In genomic region chr4:151744614-151745013, GRCh38 we compare ENCODE assay signal across 9 cellular contexts. TPM values are rescaled to one million over a fixed set of nuclear protein-coding genes. Genes with fewer than 3 reads are reported as not detected.
DNase-seq lines count a peak whose midpoint lies in the region; ATAC-seq, FAIRE-seq and TF ChIP-seq lines count a peak whose summit lies in the region.
"Had no signal": no experiment of that assay in that cellular context is flagged by ENCODE, and none has a peak within 500 bp of the region (broad histone marks: within the 10 kb centered on the region; RNA-seq: fewer than 3 reads in every experiment).

No MANE protein-coding gene starts in this region.

- no peak overlapping the region for H3K4me3 ChIP-seq in naive thymus-derived CD4-positive, alpha-beta T cell (ENCODE audit: low read length)

- peaks cover 17% of the 10 kb centered on the region for H3K4me1 Mint-ChIP-seq in chondrocyte (ENCODE audit: low read depth)
- H3K4me1 Mint-ChIP-seq in nephron progenitor cell = peaks cover 38% of the 10 kb centered on the region
- H3K4me1 Mint-ChIP-seq in naive thymus-derived CD4-positive, alpha-beta T cell = peaks cover 0 to 5% (median 0%) of the 10 kb centered on the region in 7 donors

- DNase-seq in GM18507 (ENCODE audit: extremely low spot score, insufficient read length, low read depth) = no peak
- peak; percentile 74 for DNase-seq in HS-5 (ENCODE audit: low read depth)
- DNase-seq in chondrocyte (ENCODE audit: low spot score) = no peak
- no peak for DNase-seq in nephron progenitor cell
- no peak for DNase-seq in naive thymus-derived CD4-positive, alpha-beta T cell
- no peak for DNase-seq in Ammon's horn (ENCODE audit: low spot score)
- no peak for DNase-seq in NCI-H2196 (lab: John Stamatoyannopoulos, UW; ENCODE audit: unreplicated experiment)
- DNase-seq: T1000 had no signal

- H3K27ac Mint-ChIP-seq in chondrocyte (ENCODE audit: unreplicated experiment) = peak overlapping the region; percentile 74
- H3K27ac Mint-ChIP-seq in nephron progenitor cell = peak overlapping the region; percentile 78
- no peak overlapping the region for H3K27ac Mint-ChIP-seq in naive thymus-derived CD4-positive, alpha-beta T cell

- no peaks in the 10 kb centered on the region for H3K9me3 ChIP-seq in naive thymus-derived CD4-positive, alpha-beta T cell (ENCODE audit: control insufficient read depth in 2 of 3, low read length in 3 of 3)

- FAIRE-seq in GM18507 (lab: Jason Lieb, UNC) = peak; percentile 45

- no peak overlapping the region for H3K27ac ChIP-seq in naive thymus-derived CD4-positive, alpha-beta T cell (ENCODE audit: low read depth, low read length)

- intact Hi-C loops in naive thymus-derived CD4-positive, alpha-beta T cell (cut with micrococcal nuclease) = no loop called here

- CTCF ChIA-PET in naive thymus-derived CD4-positive, alpha-beta T cell (lab: Charles Lee) = no interaction called here

- no peaks in the 10 kb centered on the region for H3K4me1 ChIP-seq in naive thymus-derived CD4-positive, alpha-beta T cell (ENCODE audit: control insufficient read depth in 2 of 2, insufficient read depth in 2 of 2, low read length in 2 of 2)

- peaks cover 0 to 10% (median 0%) of the 10 kb centered on the region in 3 experiments for H3K36me3 ChIP-seq in naive thymus-derived CD4-positive, alpha-beta T cell (ENCODE audit: control insufficient read depth in 2 of 3, insufficient read depth in 3 of 3, low read length in 3 of 3)

- H3K4me3 Mint-ChIP-seq in chondrocyte (ENCODE audit: unreplicated experiment) (no peak overlapping the region), nephron progenitor cell (no peak overlapping the region)
- no peak overlapping the region for H3K4me3 Mint-ChIP-seq in naive thymus-derived CD4-positive, alpha-beta T cell

- TF ChIP-seq CTCF in chondrocyte (IDR thresholded peaks at IDR 0.05) (no peak), nephron progenitor cell (IDR thresholded peaks at IDR 0.05) (no peak)

- H3K9me3 Mint-ChIP-seq in chondrocyte (ENCODE audit: low read depth) = no peaks in the 10 kb centered on the region
- peaks cover 8% of the 10 kb centered on the region for H3K9me3 Mint-ChIP-seq in nephron progenitor cell
- peaks cover 0 to 2% (median 0%) of the 10 kb centered on the region in 11 donors for H3K9me3 Mint-ChIP-seq in naive thymus-derived CD4-positive, alpha-beta T cell

- POLR2A ChIA-PET in naive thymus-derived CD4-positive, alpha-beta T cell (lab: Charles Lee) = interaction anchor here (0.6 kb wide), 1 partner anchor 46 kb away, joined by 6 read pairs; no protein-coding TSS in a partner anchor

- peaks cover 4% of the 10 kb centered on the region for H3K36me3 Mint-ChIP-seq in chondrocyte (ENCODE audit: low read depth)
- H3K36me3 Mint-ChIP-seq in nephron progenitor cell (ENCODE audit: low read depth) = peaks cover 23% of the 10 kb centered on the region
- peaks cover 8 to 51% (median 20%) of the 10 kb centered on the region in 5 donors for H3K36me3 Mint-ChIP-seq in naive thymus-derived CD4-positive, alpha-beta T cell

- H3K27me3 Mint-ChIP-seq in chondrocyte (ENCODE audit: low read depth) (no peaks in the 10 kb centered on the region), nephron progenitor cell (ENCODE audit: low read depth, poor library complexity) (no peaks in the 10 kb centered on the region)
- H3K27me3 Mint-ChIP-seq in naive thymus-derived CD4-positive, alpha-beta T cell = no peaks in the 10 kb centered on the region

- ATAC-seq in naive thymus-derived CD4-positive, alpha-beta T cell = no peak
- ATAC-seq in GM21528 (IDR thresholded peaks at IDR 0.05; ENCODE audit: low FRiP score, unreplicated experiment) = no peak

- no peaks in the 10 kb centered on the region for H3K27me3 ChIP-seq in naive thymus-derived CD4-positive, alpha-beta T cell (ENCODE audit: control insufficient read depth in 2 of 2, insufficient read depth in 2 of 2, low read length in 2 of 2)

RNA-seq across cellular contexts. Expression of gene GATB, which starts 16.2 kb away (rescaled TPM):
- 9.2 to 13.0 TPM (median 10.2 TPM) in 3 replicates for total RNA-seq in chondrocyte
- 10 to 100 TPM; 10.5 to 17.3 (median 14.2) TPM for total RNA-seq in naive thymus-derived CD4-positive, alpha-beta T cell
- 10 to 100 TPM; 13.6 to 17.8 TPM for polyA plus RNA-seq in naive thymus-derived CD4-positive, alpha-beta T cell

Comparison
In these comparisons a context has a peak if more than half of its experiments do, and no peak if none do; other contexts are left out.
1. H3K27ac Mint-ChIP-seq: peak in chondrocyte (single experiment) and nephron progenitor cell (single experiment); none in naive thymus-derived CD4-positive, alpha-beta T cell (0 of 9).